Comparison of ENCODE assay signal across 16 cellular contexts in the genomic region with DNA sequence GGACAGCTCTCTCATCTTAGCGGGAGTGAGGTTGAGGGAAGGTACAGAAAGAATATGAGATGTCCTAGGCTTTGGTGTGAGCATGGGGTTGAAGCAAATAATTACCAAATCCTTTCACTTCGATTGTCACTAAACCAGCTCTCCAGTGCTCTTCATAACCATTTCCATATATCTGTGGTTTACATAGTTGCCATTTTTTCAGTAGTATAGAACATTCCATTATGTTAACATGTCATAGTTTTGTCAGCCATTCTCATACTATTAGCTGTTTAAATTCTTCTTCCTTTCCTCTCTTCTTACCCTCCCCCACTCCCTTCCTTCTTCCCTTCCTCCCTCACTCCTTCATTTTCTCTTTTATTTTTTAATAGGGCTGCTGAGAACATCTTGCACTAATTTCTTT.
DNase-seq lines count a peak whose midpoint lies in the region; ATAC-seq and TF ChIP-seq lines count a peak whose summit lies in the region.
"Had no signal": no experiment of that assay in that cellular context is flagged by ENCODE, and none has a peak within 500 bp of the region (broad histone marks: within the 10 kb centered on the region; RNA-seq: fewer than 3 reads in every experiment).

No MANE protein-coding gene starts in this region.

- H3K27ac Mint-ChIP-seq in natural killer cell treated with Interleukin-12 subunit alpha and Interleukin-12 subunit beta and Interleukin-15 and Interleukin-18, amount 100 ng/mL, for 72 hours: no peak overlapping the region
- H3K27ac Mint-ChIP-seq: H9 had no signal

- H3K36me3 ChIP-seq in adipocyte (ENCODE audit: control insufficient read depth, insufficient read depth, low read length, severe bottlenecking): no peaks in the 10 kb centered on the region
- H3K36me3 ChIP-seq in vagina: no peaks in the 10 kb centered on the region
- H3K36me3 ChIP-seq: BLaER1 had no signal

- H3K4me1 Mint-ChIP-seq in natural killer cell treated with Interleukin-12 subunit alpha and Interleukin-12 subunit beta and Interleukin-15 and Interleukin-18, amount 100 ng/mL, for 72 hours (ENCODE audit: low read depth in 2 of 2): peaks cover 0 to 6% of the 10 kb centered on the region in 2 donors
- H3K4me1 Mint-ChIP-seq: H9 had no signal

- H3K4me1 ChIP-seq in adipocyte (ENCODE audit: control insufficient read depth, insufficient read depth, low read length) (peaks cover 33% of the 10 kb centered on the region), vagina (peaks cover 16% of the 10 kb centered on the region)
- H3K4me1 ChIP-seq: BLaER1 had no signal

- H3K27me3 Mint-ChIP-seq in natural killer cell treated with Interleukin-12 subunit alpha and Interleukin-12 subunit beta and Interleukin-15 and Interleukin-18, amount 100 ng/mL, for 72 hours: no peaks in the 10 kb centered on the region
- H3K27me3 Mint-ChIP-seq: CD8-positive, alpha-beta memory T cell had no signal

- DNase-seq in HCEC 1CT (peak; percentile 50), adipocyte (ENCODE audit: low read depth) (peak; percentile 46), foreskin fibroblast (peak; percentile 19 to 45), vagina (ENCODE audit: extremely low spot score in 2 of 2) (no peak), posterior cingulate gyrus (no peak)
- DNase-seq in natural killer cell treated with Interleukin-12 subunit alpha and Interleukin-12 subunit beta and Interleukin-15 and Interleukin-18, amount 100 ng/mL, for 72 hours (ENCODE audit: low spot score): no peak
- DNase-seq: CD8-positive, alpha-beta memory T cell; H9; NCI-H1436; NCI-H2081; NCI-H526 treated with DMSO at 0.1 percent for 48 hours; NK-92 treated with Interleukin-12 subunit alpha and Interleukin-12 subunit beta, amount 100 ng/mL, for 24 hours; OCI-M1 had no signal

- H3K4me3 ChIP-seq in adipocyte (ENCODE audit: low read length): no peak overlapping the region
- no peak overlapping the region for H3K4me3 ChIP-seq in foreskin fibroblast (ENCODE audit: low read depth in 1 of 2, low read length in 2 of 2)
- no peak overlapping the region for H3K4me3 ChIP-seq in vagina
- H3K4me3 ChIP-seq: BLaER1 had no signal

- intact Hi-C loops in vagina (cut with DNase I) (no loop called here), posterior cingulate gyrus (cut with DNase I) (no loop called here)

- H3K27ac ChIP-seq in vagina: peak overlapping the region; percentile 37
- H3K27ac ChIP-seq: BLaER1, RWPE1 had no signal

- H3K27me3 ChIP-seq in adipocyte (replicated peaks; ENCODE audit: control insufficient read depth, insufficient read depth, low read length): no peaks in the 10 kb centered on the region
- no peaks in the 10 kb centered on the region for H3K27me3 ChIP-seq in vagina
- H3K27me3 ChIP-seq: BLaER1 had no signal

- TF ChIP-seq CTCF in foreskin fibroblast (IDR thresholded peaks at IDR 0.05; ENCODE audit: low read depth, low read length) (no peak), vagina (IDR thresholded peaks at IDR 0.05) (no peak)

- no peaks in the 10 kb centered on the region for H3K36me3 Mint-ChIP-seq in natural killer cell treated with Interleukin-12 subunit alpha and Interleukin-12 subunit beta and Interleukin-15 and Interleukin-18, amount 100 ng/mL, for 72 hours
- H3K36me3 Mint-ChIP-seq: CD8-positive, alpha-beta memory T cell had no signal

- no peaks in the 10 kb centered on the region for H3K9me3 ChIP-seq in adipocyte (ENCODE audit: control insufficient read depth, low read length)
- H3K9me3 ChIP-seq in vagina: no peaks in the 10 kb centered on the region
- H3K9me3 ChIP-seq: BLaER1 had no signal

- ATAC-seq in HG02938 (IDR thresholded peaks at IDR 0.05; ENCODE audit: unreplicated experiment): no peak
- ATAC-seq in natural killer cell treated with Interleukin-12 subunit alpha and Interleukin-12 subunit beta and Interleukin-15 and Interleukin-18, amount 100 ng/mL, for 72 hours: no peak

- no peak for TF ChIP-seq POLR2A in vagina (IDR thresholded peaks at IDR 0.05)

- no peak overlapping the region for H3K9ac ChIP-seq in adipocyte (ENCODE audit: low read length)
- H3K9ac ChIP-seq: BLaER1 had no signal

- no peak overlapping the region for H3K4me3 Mint-ChIP-seq in natural killer cell treated with Interleukin-12 subunit alpha and Interleukin-12 subunit beta and Interleukin-15 and Interleukin-18, amount 100 ng/mL, for 72 hours
- H3K4me3 Mint-ChIP-seq: CD8-positive, alpha-beta memory T cell; H9 had no signal

- H3K9me3 Mint-ChIP-seq in natural killer cell treated with Interleukin-12 subunit alpha and Interleukin-12 subunit beta and Interleukin-15 and Interleukin-18, amount 100 ng/mL, for 72 hours: no peaks in the 10 kb centered on the region
- H3K9me3 Mint-ChIP-seq: CD8-positive, alpha-beta memory T cell; H9 had no signal

Comparison
In these comparisons a context has a peak if more than half of its experiments do, and no peak if none do; other contexts are left out.
1. DNase-seq: peak in HCEC 1CT (single experiment), adipocyte (single experiment) and foreskin fibroblast (2 of 2); none in vagina (0 of 2), posterior cingulate gyrus (0 of 10) and natural killer cell treated with Interleukin-12 subunit alpha and Interleukin-12 subunit beta and Interleukin-15 and Interleukin-18, amount 100 ng/mL, for 72 hours (single experiment).